Comparison of ENCODE assay signal across 1 cellular context in genomic region chr5:54894957-54895815, GRCh38.
TF ChIP-seq lines count a peak whose summit lies in the region.

No MANE protein-coding gene starts in this region.

TF ChIP-seq in GM23338, 12 proteins besides CTCF, POLR2A, EP300 and RAD21:
- TF ChIP-seq STAT1 (IDR thresholded peaks at IDR 0.05; ENCODE audit: unreplicated experiment) (no peak), JUNB (IDR thresholded peaks at IDR 0.05; ENCODE audit: unreplicated experiment) (no peak), REST (IDR thresholded peaks at IDR 0.05; ENCODE audit: unreplicated experiment) (no peak), NANOG (IDR thresholded peaks at IDR 0.05; ENCODE audit: borderline replicate concordance) (no peak)
- TF ChIP-seq, protein P1, sequence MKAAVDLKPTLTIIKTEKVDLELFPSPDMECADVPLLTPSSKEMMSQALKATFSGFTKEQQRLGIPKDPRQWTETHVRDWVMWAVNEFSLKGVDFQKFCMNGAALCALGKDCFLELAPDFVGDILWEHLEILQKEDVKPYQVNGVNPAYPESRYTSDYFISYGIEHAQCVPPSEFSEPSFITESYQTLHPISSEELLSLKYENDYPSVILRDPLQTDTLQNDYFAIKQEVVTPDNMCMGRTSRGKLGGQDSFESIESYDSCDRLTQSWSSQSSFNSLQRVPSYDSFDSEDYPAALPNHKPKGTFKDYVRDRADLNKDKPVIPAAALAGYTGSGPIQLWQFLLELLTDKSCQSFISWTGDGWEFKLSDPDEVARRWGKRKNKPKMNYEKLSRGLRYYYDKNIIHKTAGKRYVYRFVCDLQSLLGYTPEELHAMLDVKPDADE (IDR thresholded peaks at IDR 0.05): no peak
- TF ChIP-seq, protein P2, sequence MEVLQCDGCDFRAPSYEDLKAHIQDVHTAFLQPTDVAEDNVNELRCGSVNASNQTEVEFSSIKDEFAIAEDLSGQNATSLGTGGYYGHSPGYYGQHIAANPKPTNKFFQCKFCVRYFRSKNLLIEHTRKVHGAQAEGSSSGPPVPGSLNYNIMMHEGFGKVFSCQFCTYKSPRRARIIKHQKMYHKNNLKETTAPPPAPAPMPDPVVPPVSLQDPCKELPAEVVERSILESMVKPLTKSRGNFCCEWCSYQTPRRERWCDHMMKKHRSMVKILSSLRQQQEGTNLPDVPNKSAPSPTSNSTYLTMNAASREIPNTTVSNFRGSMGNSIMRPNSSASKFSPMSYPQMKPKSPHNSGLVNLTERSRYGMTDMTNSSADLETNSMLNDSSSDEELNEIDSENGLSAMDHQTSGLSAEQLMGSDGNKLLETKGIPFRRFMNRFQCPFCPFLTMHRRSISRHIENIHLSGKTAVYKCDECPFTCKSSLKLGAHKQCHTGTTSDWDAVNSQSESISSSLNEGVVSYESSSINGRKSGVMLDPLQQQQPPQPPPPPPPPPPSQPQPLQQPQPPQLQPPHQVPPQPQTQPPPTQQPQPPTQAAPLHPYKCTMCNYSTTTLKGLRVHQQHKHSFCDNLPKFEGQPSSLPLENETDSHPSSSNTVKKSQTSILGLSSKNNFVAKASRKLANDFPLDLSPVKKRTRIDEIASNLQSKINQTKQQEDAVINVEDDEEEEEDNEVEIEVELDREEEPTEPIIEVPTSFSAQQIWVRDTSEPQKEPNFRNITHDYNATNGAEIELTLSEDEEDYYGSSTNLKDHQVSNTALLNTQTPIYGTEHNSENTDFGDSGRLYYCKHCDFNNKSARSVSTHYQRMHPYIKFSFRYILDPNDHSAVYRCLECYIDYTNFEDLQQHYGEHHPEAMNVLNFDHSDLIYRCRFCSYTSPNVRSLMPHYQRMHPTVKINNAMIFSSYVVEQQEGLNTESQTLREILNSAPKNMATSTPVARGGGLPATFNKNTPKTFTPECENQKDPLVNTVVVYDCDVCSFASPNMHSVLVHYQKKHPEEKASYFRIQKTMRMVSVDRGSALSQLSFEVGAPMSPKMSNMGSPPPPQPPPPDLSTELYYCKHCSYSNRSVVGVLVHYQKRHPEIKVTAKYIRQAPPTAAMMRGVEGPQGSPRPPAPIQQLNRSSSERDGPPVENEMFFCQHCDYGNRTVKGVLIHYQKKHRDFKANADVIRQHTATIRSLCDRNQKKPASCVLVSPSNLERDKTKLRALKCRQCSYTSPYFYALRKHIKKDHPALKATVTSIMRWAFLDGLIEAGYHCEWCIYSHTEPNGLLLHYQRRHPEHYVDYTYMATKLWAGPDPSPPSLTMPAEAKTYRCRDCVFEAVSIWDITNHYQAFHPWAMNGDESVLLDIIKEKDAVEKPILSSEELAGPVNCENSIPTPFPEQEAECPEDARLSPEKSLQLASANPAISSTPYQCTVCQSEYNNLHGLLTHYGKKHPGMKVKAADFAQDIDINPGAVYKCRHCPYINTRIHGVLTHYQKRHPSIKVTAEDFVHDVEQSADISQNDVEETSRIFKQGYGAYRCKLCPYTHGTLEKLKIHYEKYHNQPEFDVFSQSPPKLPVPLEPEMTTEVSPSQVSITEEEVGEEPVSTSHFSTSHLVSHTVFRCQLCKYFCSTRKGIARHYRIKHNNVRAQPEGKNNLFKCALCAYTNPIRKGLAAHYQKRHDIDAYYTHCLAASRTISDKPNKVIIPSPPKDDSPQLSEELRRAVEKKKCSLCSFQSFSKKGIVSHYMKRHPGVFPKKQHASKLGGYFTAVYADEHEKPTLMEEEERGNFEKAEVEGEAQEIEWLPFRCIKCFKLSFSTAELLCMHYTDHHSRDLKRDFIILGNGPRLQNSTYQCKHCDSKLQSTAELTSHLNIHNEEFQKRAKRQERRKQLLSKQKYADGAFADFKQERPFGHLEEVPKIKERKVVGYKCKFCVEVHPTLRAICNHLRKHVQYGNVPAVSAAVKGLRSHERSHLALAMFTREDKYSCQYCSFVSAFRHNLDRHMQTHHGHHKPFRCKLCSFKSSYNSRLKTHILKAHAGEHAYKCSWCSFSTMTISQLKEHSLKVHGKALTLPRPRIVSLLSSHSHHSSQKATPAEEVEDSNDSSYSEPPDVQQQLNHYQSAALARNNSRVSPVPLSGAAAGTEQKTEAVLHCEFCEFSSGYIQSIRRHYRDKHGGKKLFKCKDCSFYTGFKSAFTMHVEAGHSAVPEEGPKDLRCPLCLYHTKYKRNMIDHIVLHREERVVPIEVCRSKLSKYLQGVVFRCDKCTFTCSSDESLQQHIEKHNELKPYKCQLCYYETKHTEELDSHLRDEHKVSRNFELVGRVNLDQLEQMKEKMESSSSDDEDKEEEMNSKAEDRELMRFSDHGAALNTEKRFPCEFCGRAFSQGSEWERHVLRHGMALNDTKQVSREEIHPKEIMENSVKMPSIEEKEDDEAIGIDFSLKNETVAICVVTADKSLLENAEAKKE (CRISPR knock-in tag; IDR thresholded peaks at IDR 0.05): no peak
